In genomic region chr4:146132445-146132844, GRCh38 we compare ENCODE assay signal across 10 cellular contexts. TPM values are rescaled to one million over a fixed set of nuclear protein-coding genes. Genes with fewer than 3 reads are reported as not detected.
DNase-seq lines count a peak whose midpoint lies in the region; ATAC-seq, FAIRE-seq and TF ChIP-seq lines count a peak whose summit lies in the region.
"Had no signal": no experiment of that assay in that cellular context is flagged by ENCODE, and none has a peak within 500 bp of the region (broad histone marks: within the 10 kb centered on the region; RNA-seq: fewer than 3 reads in every experiment).

No MANE protein-coding gene starts in this region.

- intact Hi-C loops in naive thymus-derived CD4-positive, alpha-beta T cell (cut with micrococcal nuclease) = no loop called here
- intact Hi-C loops in PC-3 (cut with micrococcal nuclease) = no loop called here

- FAIRE-seq in frontal cortex (lab: Jason Lieb, UNC) = no peak
- FAIRE-seq: astrocyte had no signal

- no peaks in the 10 kb centered on the region for H3K4me1 ChIP-seq in naive thymus-derived CD4-positive, alpha-beta T cell (ENCODE audit: control insufficient read depth in 2 of 2, insufficient read depth in 2 of 2, low read length in 2 of 2)
- no peaks in the 10 kb centered on the region for H3K4me1 ChIP-seq in PC-3 (ENCODE audit: insufficient read depth, low read length)

- no peaks in the 10 kb centered on the region for H4K20me1 ChIP-seq in PC-3 (ENCODE audit: low read length)

- H3K27me3 Mint-ChIP-seq in naive thymus-derived CD4-positive, alpha-beta T cell = peaks cover 0 to 32% (median 9%) of the 10 kb centered on the region in 5 donors

- H3K4me3 Mint-ChIP-seq in naive thymus-derived CD4-positive, alpha-beta T cell = peak overlapping the region in 1 of 10 donors; percentile 1

- H3K36me3 ChIP-seq in naive thymus-derived CD4-positive, alpha-beta T cell (ENCODE audit: control insufficient read depth in 2 of 3, insufficient read depth in 3 of 3, low read length in 3 of 3) = no peaks in the 10 kb centered on the region
- no peaks in the 10 kb centered on the region for H3K36me3 ChIP-seq in MG63
- no peaks in the 10 kb centered on the region for H3K36me3 ChIP-seq in PC-3 (ENCODE audit: low read depth, low read length)

- peaks cover 0 to 5% (median 0%) of the 10 kb centered on the region in 7 donors for H3K4me1 Mint-ChIP-seq in naive thymus-derived CD4-positive, alpha-beta T cell

- POLR2A ChIA-PET in naive thymus-derived CD4-positive, alpha-beta T cell (lab: Charles Lee) = no interaction called here
- POLR2A ChIA-PET in PC-3 (lab: Charles Lee; ENCODE audit: unreplicated experiment) = no interaction called here

- TF ChIP-seq CTCF in coronary artery (IDR thresholded peaks at IDR 0.05) (no peak), PC-3 (conservative IDR thresholded peaks at IDR 0.05; ENCODE audit: low read depth, low read length) (no peak)

- no peaks in the 10 kb centered on the region for H3K9me2 ChIP-seq in PC-3 (replicated peaks; ENCODE audit: low read length)

- CTCF ChIA-PET in naive thymus-derived CD4-positive, alpha-beta T cell (lab: Charles Lee) = no interaction called here
- CTCF ChIA-PET in PC-3 (lab: Charles Lee) = no interaction called here

- no peaks in the 10 kb centered on the region for H3K9me3 ChIP-seq in naive thymus-derived CD4-positive, alpha-beta T cell (ENCODE audit: control insufficient read depth in 2 of 3, low read length in 3 of 3)
- no peaks in the 10 kb centered on the region for H3K9me3 ChIP-seq in MG63
- no peaks in the 10 kb centered on the region for H3K9me3 ChIP-seq in PC-3 (ENCODE audit: low read length)

- H3K27me3 ChIP-seq in naive thymus-derived CD4-positive, alpha-beta T cell (ENCODE audit: control insufficient read depth in 2 of 2, insufficient read depth in 2 of 2, low read length in 2 of 2) = no peaks in the 10 kb centered on the region
- H3K27me3 ChIP-seq in MG63 = no peaks in the 10 kb centered on the region
- peaks cover 38% of the 10 kb centered on the region for H3K27me3 ChIP-seq in PC-3 (ENCODE audit: low read length)

- no peak overlapping the region for H2AFZ ChIP-seq in PC-3 (ENCODE audit: low read length)

- no peak overlapping the region for H3K9ac ChIP-seq in PC-3 (ENCODE audit: low read length)

- H3K27ac ChIP-seq in naive thymus-derived CD4-positive, alpha-beta T cell (ENCODE audit: low read depth, low read length) = no peak overlapping the region
- H3K27ac ChIP-seq in coronary artery = no peak overlapping the region
- no peak overlapping the region for H3K27ac ChIP-seq in PC-3 (ENCODE audit: low read length)

- no peaks in the 10 kb centered on the region for H3K36me3 Mint-ChIP-seq in naive thymus-derived CD4-positive, alpha-beta T cell

- DNase-seq in naive thymus-derived CD4-positive, alpha-beta T cell = peak in 1 of 9 donors; percentile 56
- DNase-seq in coronary artery (ENCODE audit: low spot score) (no peak), MG63 (no peak), frontal cortex (ENCODE audit: low spot score in 2 of 2) (no peak), PC-3 (no peak)
- DNase-seq: OCI-M1 had no signal

- no peak overlapping the region for H3K27ac Mint-ChIP-seq in naive thymus-derived CD4-positive, alpha-beta T cell

- ATAC-seq in GM18858 (IDR thresholded peaks at IDR 0.05; ENCODE audit: unreplicated experiment) (peak; percentile 99), GM21526 (IDR thresholded peaks at IDR 0.05; ENCODE audit: low FRiP score, unreplicated experiment) (peak; percentile 96), HG03457 (IDR thresholded peaks at IDR 0.05; ENCODE audit: unreplicated experiment) (peak; percentile 99), PC-3 (no peak)
- peak; percentile 27 for ATAC-seq in naive thymus-derived CD4-positive, alpha-beta T cell

- H3F3A ChIP-seq in PC-3 (ENCODE audit: low read length, unreplicated experiment) = no peaks in the 10 kb centered on the region

- no TSS peak for BruUV-seq in PC-3 (replicated peaks; lab: Mats Ljungman, UMichigan)

- no peaks in the 10 kb centered on the region for H3K79me2 ChIP-seq in PC-3 (ENCODE audit: low read length)

- H3K9me3 Mint-ChIP-seq in naive thymus-derived CD4-positive, alpha-beta T cell = peaks cover 0 to 2% (median 0%) of the 10 kb centered on the region in 11 donors

- H3K4me3 ChIP-seq in naive thymus-derived CD4-positive, alpha-beta T cell (ENCODE audit: low read length) = no peak overlapping the region
- no peak overlapping the region for H3K4me3 ChIP-seq in coronary artery
- no peak overlapping the region for H3K4me3 ChIP-seq in MG63
- no peak overlapping the region for H3K4me3 ChIP-seq in PC-3 (ENCODE audit: low read length)

- no peak overlapping the region for H3K4me2 ChIP-seq in PC-3 (ENCODE audit: low read length)

RNA-seq across cellular contexts. Expression of gene LSM6, which starts 43.1 kb away (rescaled TPM):
- total RNA-seq in naive thymus-derived CD4-positive, alpha-beta T cell = 10 to 100 TPM; 24.7 to 49.7 (median 46.2) TPM
- polyA plus RNA-seq in naive thymus-derived CD4-positive, alpha-beta T cell = 10 to 100 TPM; 48.3 to 73.6 TPM
- total RNA-seq in MG63 (2014; rRNA removed; shearing (Covaris generic); ENCODE audit: low replicate concordance) = 32.4 and 63.0 TPM in 2 replicates
- total RNA-seq in frontal cortex (39.1 TPM), PC-3 (2014; rRNA removed) (62.8 and 76.3 TPM in 2 replicates)
